In the genomic region with DNA sequence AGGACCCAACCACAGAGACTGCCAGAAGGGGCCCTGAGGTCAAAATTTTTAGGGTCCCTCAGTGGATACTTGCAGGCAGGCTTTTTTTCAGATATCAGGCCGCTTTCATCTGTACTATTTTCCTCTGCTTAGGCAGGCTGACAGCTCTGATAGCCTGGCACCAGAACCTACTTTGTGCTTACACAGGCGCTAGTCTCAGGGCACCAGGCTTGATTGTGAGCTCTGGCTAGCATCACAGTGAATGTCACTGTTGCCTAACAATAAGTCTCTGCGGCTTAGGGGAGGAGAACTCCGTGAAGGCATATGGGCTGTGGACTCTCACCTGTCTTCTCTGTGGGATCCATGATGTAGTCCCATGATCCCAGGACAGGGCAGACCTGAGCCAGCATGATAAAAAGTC, we compare ENCODE assay signal across 22 cellular contexts.
"Had no signal": no experiment of that assay in that cellular context is flagged by ENCODE, and none has a peak within 500 bp of the region (broad histone marks: within the 10 kb centered on the region; RNA-seq: fewer than 3 reads in every experiment).

No MANE protein-coding gene starts in this region.

- H3K27ac ChIP-seq: colonic mucosa, coronary artery, dorsolateral prefrontal cortex, epithelial cell of prostate, esophagus muscularis mucosa, esophagus squamous epithelium, foreskin keratinocyte, gastrocnemius medialis, gastroesophageal sphincter, heart left ventricle had no signal

- DNase-seq: colonic mucosa; cortex of kidney; dermis blood vessel endothelial cell; dorsolateral prefrontal cortex; effector CD4-positive, alpha-beta T cell; effector CD8-positive, alpha-beta T cell; effector memory CD4-positive, alpha-beta T cell; effector memory CD8-positive, alpha-beta T cell; endodermal cell; erythroblast; esophagus squamous epithelium; foreskin fibroblast; foreskin keratinocyte; foreskin melanocyte; gastrocnemius medialis; glutamatergic neuron; heart left ventricle had no signal

- H3K4me3 ChIP-seq: colonic mucosa, coronary artery, dorsolateral prefrontal cortex, esophagus muscularis mucosa, esophagus squamous epithelium, gastrocnemius medialis, gastroesophageal sphincter, heart left ventricle had no signal

- ATAC-seq: effector memory CD8-positive, alpha-beta T cell; esophagus mucosa; foreskin keratinocyte; gastrocnemius medialis; gastroesophageal sphincter; heart left ventricle had no signal

- H3K4me1 ChIP-seq: colonic mucosa, esophagus muscularis mucosa, esophagus squamous epithelium, foreskin keratinocyte, gastrocnemius medialis, gastroesophageal sphincter, heart left ventricle had no signal

- H3K27me3 ChIP-seq: colonic mucosa, dorsolateral prefrontal cortex, esophagus muscularis mucosa, esophagus squamous epithelium, foreskin keratinocyte, gastrocnemius medialis, gastroesophageal sphincter, heart left ventricle had no signal

- H3K9me3 ChIP-seq: colonic mucosa, esophagus muscularis mucosa, esophagus squamous epithelium, gastrocnemius medialis, gastroesophageal sphincter, heart left ventricle had no signal

- H3K36me3 ChIP-seq: colonic mucosa, esophagus muscularis mucosa, esophagus squamous epithelium, gastrocnemius medialis, gastroesophageal sphincter, heart left ventricle had no signal
